27 cellular contexts compared by ENCODE assay signal in genomic region chr16:30018731-30019158, GRCh38. TPM values are rescaled to one million over a fixed set of nuclear protein-coding genes. Genes with fewer than 3 reads are reported as not detected.
A peak's percentile ranks its signal among the peaks of the same experiment; 100 is the strongest.
DNase-seq lines count a peak whose midpoint lies in the region; ATAC-seq and TF ChIP-seq lines count a peak whose summit lies in the region.
"Had no signal": no experiment of that assay in that cellular context is flagged by ENCODE, and none has a peak within 500 bp of the region (broad histone marks: within the 10 kb centered on the region; RNA-seq: fewer than 3 reads in every experiment).

No MANE protein-coding gene starts in this region.

- H2BK15ac ChIP-seq in mesendoderm (replicated peaks; ENCODE audit: low read depth), result no peak overlapping the region

- H3K9ac ChIP-seq in mesendoderm (ENCODE audit: low read length), result no peak overlapping the region
- H3K9ac ChIP-seq: BLaER1 had no signal

- H3K23ac ChIP-seq in mesendoderm (ENCODE audit: low read length), result no peak overlapping the region

- no peaks in the 10 kb centered on the region for H3K4me1 ChIP-seq in mesendoderm (ENCODE audit: control insufficient read depth, low read depth, low read length)
- peaks cover 14% of the 10 kb centered on the region for H3K4me1 ChIP-seq in body of pancreas
- H3K4me1 ChIP-seq: colonic mucosa had no signal

- H2BK5ac ChIP-seq in mesendoderm (ENCODE audit: low read length), result no peak overlapping the region

- no peak overlapping the region for H2BK120ac ChIP-seq in mesendoderm (ENCODE audit: low read depth, low read length)

- H3K4me3 Mint-ChIP-seq in activated T-helper 1 cell treated with anti-CD3 and anti-CD28 coated beads, Interleukin-12 subunit alpha, Interleukin-12 subunit beta, Interleukin-2, Interleukin-4 antibody, amounts not matched to agents 30 ng/mL and 10 ng/mL and 1 ng/mL, durations not matched to agents 14 hours and 24 hours and 36 hours, result no peak overlapping the region
- H3K4me3 Mint-ChIP-seq: mesothelial cell of epicardium; T-helper 2 cell treated with Interferon-gamma antibody and Interleukin-4, amounts not matched to agents 5 μg/mL and 100 μg/mL, for 36 hours had no signal

- H3K36me3 ChIP-seq in mesendoderm (ENCODE audit: control insufficient read depth, insufficient read depth, low read length) (no peaks in the 10 kb centered on the region), body of pancreas (replicated peaks in 1 of 2; ENCODE audit: insufficient read depth in 1 of 2, low read depth in 2 of 2) (no peaks in the 10 kb centered on the region)
- H3K36me3 ChIP-seq: BLaER1, colonic mucosa, suprapubic skin had no signal

- WGBS in mesendoderm (ENCODE audit: extremely low coverage, insufficient coverage, low lambda C conversion rate), result no CpG with 5 or more reads among the region's 4 CpGs
- WGBS in body of pancreas, 2 donors, result 59 to 60% methylated on average over 4 of the region's 4 CpGs

- H3K36me3 Mint-ChIP-seq in activated T-helper 1 cell treated with anti-CD3 and anti-CD28 coated beads, Interleukin-12 subunit alpha, Interleukin-12 subunit beta, Interleukin-2, Interleukin-4 antibody, amounts not matched to agents 30 ng/mL and 10 ng/mL and 1 ng/mL, durations not matched to agents 14 hours and 24 hours and 36 hours (ENCODE audit: low read depth), result no peaks in the 10 kb centered on the region
- H3K36me3 Mint-ChIP-seq: mesothelial cell of epicardium had no signal

- no peak overlapping the region for H3K27ac ChIP-seq in mesendoderm (ENCODE audit: low read depth, low read length)
- no peak overlapping the region for H3K27ac ChIP-seq in body of pancreas
- H3K27ac ChIP-seq: 22Rv1, BLaER1, colonic mucosa, PC-9, skin epidermis, suprapubic skin had no signal

- no peaks in the 10 kb centered on the region for H3K79me1 ChIP-seq in mesendoderm (ENCODE audit: low read length)

- H4K8ac ChIP-seq in mesendoderm (ENCODE audit: low read depth, low read length), result no peak overlapping the region

- no peak for TF ChIP-seq POLR2A in body of pancreas (IDR thresholded peaks at IDR 0.05)

- H3K4me3 ChIP-seq in mesendoderm (ENCODE audit: low read length) (no peak overlapping the region), body of pancreas (no peak overlapping the region)
- H3K4me3 ChIP-seq: BLaER1, colonic mucosa, PC-9, skin epidermis, suprapubic skin had no signal

- ATAC-seq in body of pancreas, result no peak

- no peaks in the 10 kb centered on the region for H3K79me2 ChIP-seq in mesendoderm (ENCODE audit: control insufficient read depth, insufficient read depth, low read length)

- H3K4ac ChIP-seq in mesendoderm (ENCODE audit: low read depth, low read length), result no peak overlapping the region

- H3K27me3 Mint-ChIP-seq in activated T-helper 1 cell treated with anti-CD3 and anti-CD28 coated beads, Interleukin-12 subunit alpha, Interleukin-12 subunit beta, Interleukin-2, Interleukin-4 antibody, amounts not matched to agents 30 ng/mL and 10 ng/mL and 1 ng/mL, durations not matched to agents 14 hours and 24 hours and 36 hours (ENCODE audit: insufficient read depth), result peaks cover 12% of the 10 kb centered on the region

- H4K5ac ChIP-seq in mesendoderm (ENCODE audit: low read length), result no peak overlapping the region

- peak overlapping the region; percentile 1 for H3K27ac Mint-ChIP-seq in activated T-helper 1 cell treated with anti-CD3 and anti-CD28 coated beads, Interleukin-12 subunit alpha, Interleukin-12 subunit beta, Interleukin-2, Interleukin-4 antibody, amounts not matched to agents 30 ng/mL and 10 ng/mL and 1 ng/mL, durations not matched to agents 14 hours and 24 hours and 36 hours
- H3K27ac Mint-ChIP-seq: mesothelial cell of epicardium; progenitor cell of endocrine pancreas; T-helper 2 cell treated with Interferon-gamma antibody and Interleukin-4, amounts not matched to agents 5 μg/mL and 100 μg/mL, for 36 hours had no signal

- H3K27me3 ChIP-seq in mesendoderm (ENCODE audit: insufficient read depth, low read length, poor library complexity) (no peaks in the 10 kb centered on the region), body of pancreas (no peaks in the 10 kb centered on the region)
- H3K27me3 ChIP-seq: BLaER1, colonic mucosa, suprapubic skin had no signal

- DNase-seq in DMS53 (lab: John Stamatoyannopoulos, UW) (peak; percentile 64), DMS53 treated with DMSO at 0.1 percent for 48 hours (lab: John Stamatoyannopoulos, UW; ENCODE audit: unreplicated experiment) (no peak), HT1080 (ENCODE audit: low read depth) (peak; percentile 64), mesendoderm (peak; percentile 39), body of pancreas (no peak), GOT3 (lab: John Stamatoyannopoulos, UW) (no peak)
- DNase-seq in activated T-helper 1 cell treated with anti-CD3 and anti-CD28 coated beads, Interleukin-12 subunit alpha, Interleukin-12 subunit beta, Interleukin-2, Interleukin-4 antibody, amounts not matched to agents 30 ng/mL and 10 ng/mL and 1 ng/mL, durations not matched to agents 14 hours and 24 hours and 36 hours (ENCODE audit: low spot score), result no peak
- DNase-seq in stimulated activated CD4-positive, alpha-beta T cell treated with anti-CD3 and anti-CD28 coated beads, Interleukin-1b, Interleukin-23, amount 100 ng/mL, for 48 hours, result no peak
- DNase-seq: activated CD4-positive, alpha-beta T cell treated with anti-CD3 and anti-CD28 coated beads for 1 hour; activated CD8-positive, alpha-beta memory T cell treated with anti-CD3 and anti-CD28 coated beads, Interleukin-2, amount 50 U/mL, for 4 hours; activated gamma-delta T cell; colonic mucosa; hippocampal formation; MV-4-11; NCI-H2029; NCI-H526 treated with DMSO at 0.1 percent for 48 hours; stimulated activated CD4-positive, alpha-beta T cell treated with anti-CD3 and anti-CD28 coated beads, Interleukin-4, amount 100 ng/mL, for 24 hours had no signal

- H3K9me3 ChIP-seq in body of pancreas, result no peaks in the 10 kb centered on the region
- H3K9me3 ChIP-seq: BLaER1, colonic mucosa, suprapubic skin had no signal

- no peak overlapping the region for H3K4me2 ChIP-seq in mesendoderm (ENCODE audit: low read length)
- H3K4me2 ChIP-seq: BLaER1, PC-9 had no signal

- no peak overlapping the region for H3K18ac ChIP-seq in mesendoderm (ENCODE audit: low read length)

- no peaks in the 10 kb centered on the region for H3K9me3 Mint-ChIP-seq in activated T-helper 1 cell treated with anti-CD3 and anti-CD28 coated beads, Interleukin-12 subunit alpha, Interleukin-12 subunit beta, Interleukin-2, Interleukin-4 antibody, amounts not matched to agents 30 ng/mL and 10 ng/mL and 1 ng/mL, durations not matched to agents 14 hours and 24 hours and 36 hours
- H3K9me3 Mint-ChIP-seq: mesothelial cell of epicardium; T-helper 2 cell treated with Interferon-gamma antibody and Interleukin-4, amounts not matched to agents 5 μg/mL and 100 μg/mL, for 36 hours had no signal

- intact Hi-C loops in activated T-helper 1 cell treated with anti-CD3 and anti-CD28 coated beads, Interleukin-12 subunit alpha, Interleukin-12 subunit beta, Interleukin-2, Interleukin-4 antibody, amounts not matched to agents 30 ng/mL and 10 ng/mL and 1 ng/mL, durations not matched to agents 14 hours and 24 hours and 36 hours (cut with micrococcal nuclease), result no loop called here
- intact Hi-C loops in body of pancreas (cut with DNase I), result no loop called here

- peaks cover 17% of the 10 kb centered on the region for H3K4me1 Mint-ChIP-seq in activated T-helper 1 cell treated with anti-CD3 and anti-CD28 coated beads, Interleukin-12 subunit alpha, Interleukin-12 subunit beta, Interleukin-2, Interleukin-4 antibody, amounts not matched to agents 30 ng/mL and 10 ng/mL and 1 ng/mL, durations not matched to agents 14 hours and 24 hours and 36 hours (ENCODE audit: low read depth)

- H3K56ac ChIP-seq in mesendoderm (ENCODE audit: low read length), result no peak overlapping the region

- no peak for TF ChIP-seq CTCF in body of pancreas (IDR thresholded peaks at IDR 0.05)

- no peak overlapping the region for H2AK5ac ChIP-seq in mesendoderm (ENCODE audit: low read length)

RNA-seq across cellular contexts. Expression of gene C16orf92, which starts 4.3 kb away (rescaled TPM):
- not detected in 2 replicates for total RNA-seq in HT1080 (2014; rRNA removed; shearing (Covaris generic))
- polyA plus RNA-seq in HT1080 (2015; cell fraction: cytosol; rRNA removed), result not detected in 2 replicates
- not detected in 2 replicates for polyA plus RNA-seq in HT1080 (2015; cell fraction: nucleus; rRNA removed)
- not detected in 2 replicates for total RNA-seq in activated T-helper 1 cell treated with anti-CD3 and anti-CD28 coated beads, Interleukin-12 subunit alpha, Interleukin-12 subunit beta, Interleukin-2, Interleukin-4 antibody, amounts not matched to agents 30 ng/mL and 10 ng/mL and 1 ng/mL, durations not matched to agents 14 hours and 24 hours and 36 hours
- not detected for polyA plus RNA-seq in mesendoderm (2013, experiment 1 of 2)
- not detected for polyA plus RNA-seq in mesendoderm (2013, experiment 2 of 2)
- total RNA-seq in body of pancreas, result not detected
- total RNA-seq: colonic mucosa, kidney epithelial cell, mesothelial cell of epicardium, PC-9, progenitor cell of endocrine pancreas, suprapubic skin had no signal
- polyA plus RNA-seq: neural cell had no signal

RNA-seq across cellular contexts. Expression of gene DOC2A, which starts 7.9 kb away (rescaled TPM):
- 0.10 and 0.63 TPM in 2 replicates for total RNA-seq in HT1080 (2014; rRNA removed; shearing (Covaris generic))
- 0.26 and 1.0 TPM in 2 replicates for polyA plus RNA-seq in HT1080 (2015; cell fraction: cytosol; rRNA removed)
- 2.8 and 3.9 TPM in 2 replicates for polyA plus RNA-seq in HT1080 (2015; cell fraction: nucleus; rRNA removed)
- 2.0 and 2.3 TPM in 2 replicates for total RNA-seq in activated T-helper 1 cell treated with anti-CD3 and anti-CD28 coated beads, Interleukin-12 subunit alpha, Interleukin-12 subunit beta, Interleukin-2, Interleukin-4 antibody, amounts not matched to agents 30 ng/mL and 10 ng/mL and 1 ng/mL, durations not matched to agents 14 hours and 24 hours and 36 hours
- polyA plus RNA-seq in mesendoderm (2013, experiment 1 of 2), result 0.84 TPM
- polyA plus RNA-seq in mesendoderm (2013, experiment 2 of 2), result 0.73 TPM
- under 1 TPM in 1 of 2 donors, not detected in 1; 0.78 TPM for total RNA-seq in body of pancreas

RNA-seq across cellular contexts. Expression of gene TLCD3B, which starts 12.3 kb away (rescaled TPM):
- 0.11 and 0.13 TPM in 2 replicates for total RNA-seq in HT1080 (2014; rRNA removed; shearing (Covaris generic))
- polyA plus RNA-seq in HT1080 (2015; cell fraction: cytosol; rRNA removed), result 0.53 and 0.57 TPM in 2 replicates
- polyA plus RNA-seq in HT1080 (2015; cell fraction: nucleus; rRNA removed), result 0.62 and 0.74 TPM in 2 replicates
- 1.6 and 1.9 TPM in 2 replicates for total RNA-seq in activated T-helper 1 cell treated with anti-CD3 and anti-CD28 coated beads, Interleukin-12 subunit alpha, Interleukin-12 subunit beta, Interleukin-2, Interleukin-4 antibody, amounts not matched to agents 30 ng/mL and 10 ng/mL and 1 ng/mL, durations not matched to agents 14 hours and 24 hours and 36 hours
- polyA plus RNA-seq in mesendoderm (2013, experiment 1 of 2), result 3.4 TPM
- polyA plus RNA-seq in mesendoderm (2013, experiment 2 of 2), result 3.9 TPM
- not detected for total RNA-seq in body of pancreas
- total RNA-seq: kidney epithelial cell had no signal

RNA-seq across cellular contexts. Expression of gene INO80E, which starts 22.7 kb away (rescaled TPM):
- 80.1 and 94.7 TPM in 2 replicates for total RNA-seq in HT1080 (2014; rRNA removed; shearing (Covaris generic))
- polyA plus RNA-seq in HT1080 (2015; cell fraction: cytosol; rRNA removed), result 87.8 and 112 TPM in 2 replicates
- polyA plus RNA-seq in HT1080 (2015; cell fraction: nucleus; rRNA removed), result 98.2 and 102 TPM in 2 replicates
- 128 and 137 TPM in 2 replicates for total RNA-seq in activated T-helper 1 cell treated with anti-CD3 and anti-CD28 coated beads, Interleukin-12 subunit alpha, Interleukin-12 subunit beta, Interleukin-2, Interleukin-4 antibody, amounts not matched to agents 30 ng/mL and 10 ng/mL and 1 ng/mL, durations not matched to agents 14 hours and 24 hours and 36 hours
- polyA plus RNA-seq in mesendoderm (2013, experiment 1 of 2), result 73.7 TPM
- polyA plus RNA-seq in mesendoderm (2013, experiment 2 of 2), result 74.0 TPM
- total RNA-seq in body of pancreas, result 10 to 100 TPM; 28.3 to 54.5 TPM

RNA-seq across cellular contexts. Expression of gene HIRIP3, which starts 23.3 kb away (rescaled TPM):
- total RNA-seq in HT1080 (2014; rRNA removed; shearing (Covaris generic)), result 24.3 and 33.8 TPM in 2 replicates
- polyA plus RNA-seq in HT1080 (2015; cell fraction: cytosol; rRNA removed), result 13.1 and 15.7 TPM in 2 replicates
- 10.6 and 12.3 TPM in 2 replicates for polyA plus RNA-seq in HT1080 (2015; cell fraction: nucleus; rRNA removed)
- 48.8 and 50.1 TPM in 2 replicates for total RNA-seq in activated T-helper 1 cell treated with anti-CD3 and anti-CD28 coated beads, Interleukin-12 subunit alpha, Interleukin-12 subunit beta, Interleukin-2, Interleukin-4 antibody, amounts not matched to agents 30 ng/mL and 10 ng/mL and 1 ng/mL, durations not matched to agents 14 hours and 24 hours and 36 hours
- polyA plus RNA-seq in mesendoderm (2013, experiment 1 of 2), result 13.5 TPM
- 14.8 TPM for polyA plus RNA-seq in mesendoderm (2013, experiment 2 of 2)
- total RNA-seq in body of pancreas, result 10 to 100 TPM; 11.2 to 17.1 TPM

Comparison
In these comparisons a context has a peak if more than half of its experiments do, and no peak if none do; other contexts are left out.
1. DNase-seq: peak in DMS53 (single experiment), HT1080 (single experiment) and mesendoderm (single experiment); none in DMS53 treated with DMSO at 0.1 percent for 48 hours (single experiment), activated T-helper 1 cell treated with anti-CD3 and anti-CD28 coated beads, Interleukin-12 subunit alpha, Interleukin-12 subunit beta, Interleukin-2, Interleukin-4 antibody, amounts not matched to agents 30 ng/mL and 10 ng/mL and 1 ng/mL, durations not matched to agents 14 hours and 24 hours and 36 hours (single experiment), body of pancreas (0 of 4), stimulated activated CD4-positive, alpha-beta T cell treated with anti-CD3 and anti-CD28 coated beads, Interleukin-1b, Interleukin-23, amount 100 ng/mL, for 48 hours (single experiment) and GOT3 (single experiment).